In the genomic region with DNA sequence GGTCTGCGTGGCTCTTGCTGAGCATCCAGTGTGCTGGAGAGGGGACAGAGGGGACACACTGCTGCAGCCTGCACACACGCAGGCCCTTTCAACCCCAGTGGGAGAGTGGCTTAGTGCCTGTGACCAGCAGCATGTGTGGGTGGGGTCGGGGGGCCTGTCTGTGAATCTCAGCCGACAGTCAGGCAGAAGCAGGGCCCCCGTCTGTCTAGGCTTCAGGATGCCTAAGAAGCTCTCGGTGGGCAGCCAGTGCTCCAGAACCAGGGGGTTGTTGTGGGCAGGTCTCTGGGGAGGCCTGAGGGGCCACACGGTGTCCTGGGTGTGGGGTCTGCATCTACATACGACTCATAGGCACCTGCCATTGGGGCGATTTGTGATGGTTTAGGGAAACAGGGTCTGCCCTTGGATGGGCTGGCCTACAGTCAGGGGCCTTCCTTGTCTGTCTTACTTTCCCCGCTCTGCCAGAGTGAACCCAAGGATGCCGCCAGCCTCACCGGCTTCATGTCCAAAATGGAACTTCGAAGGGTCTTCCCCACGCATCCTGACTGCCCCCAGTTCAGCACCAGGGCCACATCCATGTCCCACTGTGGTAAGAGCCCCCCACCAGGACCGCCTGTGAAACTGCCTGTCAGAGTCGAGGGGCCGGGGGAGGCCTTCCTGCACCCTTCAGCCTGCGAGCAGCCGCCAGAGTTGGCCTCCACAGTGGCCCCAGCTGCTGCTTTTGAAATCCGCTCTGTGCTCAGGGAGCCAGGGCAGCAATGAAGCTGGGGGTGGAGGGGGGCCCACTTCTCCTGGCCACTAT, we compare ENCODE assay signal across 1 cellular context.
TF ChIP-seq lines count a peak whose summit lies in the region.

No MANE protein-coding gene starts in this region.

TF ChIP-seq in H1, 55 proteins besides CTCF, POLR2A, EP300 and RAD21:
- no peak for TF ChIP-seq JUN (IDR thresholded peaks at IDR 0.05; ENCODE audit: low read depth, low read length)
- TF ChIP-seq KDM4A (IDR thresholded peaks at IDR 0.05; ENCODE audit: low read depth, low read length, severe bottlenecking) = no peak
- no peak for TF ChIP-seq CBX5 (IDR thresholded peaks at IDR 0.05; ENCODE audit: low read depth, low read length)
- TF ChIP-seq, protein P1, sequence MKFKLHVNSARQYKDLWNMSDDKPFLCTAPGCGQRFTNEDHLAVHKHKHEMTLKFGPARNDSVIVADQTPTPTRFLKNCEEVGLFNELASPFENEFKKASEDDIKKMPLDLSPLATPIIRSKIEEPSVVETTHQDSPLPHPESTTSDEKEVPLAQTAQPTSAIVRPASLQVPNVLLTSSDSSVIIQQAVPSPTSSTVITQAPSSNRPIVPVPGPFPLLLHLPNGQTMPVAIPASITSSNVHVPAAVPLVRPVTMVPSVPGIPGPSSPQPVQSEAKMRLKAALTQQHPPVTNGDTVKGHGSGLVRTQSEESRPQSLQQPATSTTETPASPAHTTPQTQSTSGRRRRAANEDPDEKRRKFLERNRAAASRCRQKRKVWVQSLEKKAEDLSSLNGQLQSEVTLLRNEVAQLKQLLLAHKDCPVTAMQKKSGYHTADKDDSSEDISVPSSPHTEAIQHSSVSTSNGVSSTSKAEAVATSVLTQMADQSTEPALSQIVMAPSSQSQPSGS (IDR thresholded peaks at IDR 0.05; ENCODE audit: low read length) = no peak
- TF ChIP-seq USF2 (IDR thresholded peaks at IDR 0.05; ENCODE audit: low read length) = no peak
- TF ChIP-seq TAF7 (optimal IDR thresholded peaks at IDR 0.05; ENCODE audit: borderline replicate concordance, low read depth, low read length) = no peak
- no peak for TF ChIP-seq EGR1 (IDR thresholded peaks at IDR 0.05; ENCODE audit: borderline replicate concordance, low read depth, low read length)
- no peak for TF ChIP-seq NRF1 (IDR thresholded peaks at IDR 0.05; ENCODE audit: low read depth, low read length)
- no peak for TF ChIP-seq RBBP5 (IDR thresholded peaks at IDR 0.05; ENCODE audit: borderline replicate concordance, low read depth, low read length)
